1 cellular context compared by ENCODE assay signal in the genomic region with DNA sequence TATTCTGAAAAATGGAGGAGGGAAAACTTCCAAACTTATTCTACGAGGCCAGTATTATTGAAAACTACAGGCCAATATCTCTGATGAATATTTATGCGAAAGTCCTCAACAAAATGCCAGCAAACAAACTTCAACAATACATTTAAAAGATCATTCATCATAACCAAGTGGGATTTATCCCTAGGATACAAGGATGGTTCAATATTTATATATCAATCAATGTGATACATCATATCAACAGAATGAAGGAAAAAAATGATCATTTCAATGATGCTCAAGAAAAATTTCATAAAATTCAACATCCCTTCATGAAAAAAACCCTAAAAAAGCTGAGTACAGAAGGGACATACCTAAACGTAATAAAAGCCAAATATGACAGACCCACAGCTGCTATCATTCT.
A peak's percentile ranks its signal among the peaks of the same experiment; 100 is the strongest.
TF ChIP-seq lines count a peak whose summit lies in the region.

No MANE protein-coding gene starts in this region.

TF ChIP-seq in K562, 482 proteins besides CTCF, POLR2A, EP300 and RAD21 (continued from another document):
- TF ChIP-seq, protein P1, sequence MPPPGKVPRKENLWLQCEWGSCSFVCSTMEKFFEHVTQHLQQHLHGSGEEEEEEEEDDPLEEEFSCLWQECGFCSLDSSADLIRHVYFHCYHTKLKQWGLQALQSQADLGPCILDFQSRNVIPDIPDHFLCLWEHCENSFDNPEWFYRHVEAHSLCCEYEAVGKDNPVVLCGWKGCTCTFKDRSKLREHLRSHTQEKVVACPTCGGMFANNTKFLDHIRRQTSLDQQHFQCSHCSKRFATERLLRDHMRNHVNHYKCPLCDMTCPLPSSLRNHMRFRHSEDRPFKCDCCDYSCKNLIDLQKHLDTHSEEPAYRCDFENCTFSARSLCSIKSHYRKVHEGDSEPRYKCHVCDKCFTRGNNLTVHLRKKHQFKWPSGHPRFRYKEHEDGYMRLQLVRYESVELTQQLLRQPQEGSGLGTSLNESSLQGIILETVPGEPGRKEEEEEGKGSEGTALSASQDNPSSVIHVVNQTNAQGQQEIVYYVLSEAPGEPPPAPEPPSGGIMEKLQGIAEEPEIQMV (tag; conservative IDR thresholded peaks at IDR 0.05; ENCODE audit: low read depth): no peak
- no peak for TF ChIP-seq ELK3 (CRISPR knock-in tag; IDR thresholded peaks at IDR 0.05)
- no peak for TF ChIP-seq MAFG (tag; conservative IDR thresholded peaks at IDR 0.05)
- TF ChIP-seq ZNF445 (CRISPR knock-in tag; IDR thresholded peaks at IDR 0.05; ENCODE audit: low read depth): 0 out of 2 replicates have a peak, but pooled peaks have one; percentile 63
- no peak for TF ChIP-seq GATAD2A (IDR thresholded peaks at IDR 0.05)
- TF ChIP-seq ZKSCAN8 (CRISPR knock-in tag; IDR thresholded peaks at IDR 0.05): no peak
- no peak for TF ChIP-seq RAD51 (IDR thresholded peaks at IDR 0.05; ENCODE audit: borderline replicate concordance, low read depth)
- no peak for TF ChIP-seq POLR2B (IDR thresholded peaks at IDR 0.05; ENCODE audit: low read depth, partially characterized antibody)
- TF ChIP-seq KAT8 (IDR thresholded peaks at IDR 0.05; ENCODE audit: low read depth): no peak
- peak; percentile 67 for TF ChIP-seq ZNF324 (CRISPR knock-in tag; IDR thresholded peaks at IDR 0.05)
- no peak for TF ChIP-seq HNRNPH1 (optimal IDR thresholded peaks at IDR 0.05; ENCODE audit: low read depth, low read length)
- TF ChIP-seq ZNF311 (CRISPR knock-in tag; IDR thresholded peaks at IDR 0.05): no peak
- TF ChIP-seq KLF13 (tag; IDR thresholded peaks at IDR 0.05; ENCODE audit: borderline replicate concordance, low read depth): no peak
- TF ChIP-seq HIVEP1 (CRISPR knock-in tag; IDR thresholded peaks at IDR 0.05): no peak
